In the genomic region with DNA sequence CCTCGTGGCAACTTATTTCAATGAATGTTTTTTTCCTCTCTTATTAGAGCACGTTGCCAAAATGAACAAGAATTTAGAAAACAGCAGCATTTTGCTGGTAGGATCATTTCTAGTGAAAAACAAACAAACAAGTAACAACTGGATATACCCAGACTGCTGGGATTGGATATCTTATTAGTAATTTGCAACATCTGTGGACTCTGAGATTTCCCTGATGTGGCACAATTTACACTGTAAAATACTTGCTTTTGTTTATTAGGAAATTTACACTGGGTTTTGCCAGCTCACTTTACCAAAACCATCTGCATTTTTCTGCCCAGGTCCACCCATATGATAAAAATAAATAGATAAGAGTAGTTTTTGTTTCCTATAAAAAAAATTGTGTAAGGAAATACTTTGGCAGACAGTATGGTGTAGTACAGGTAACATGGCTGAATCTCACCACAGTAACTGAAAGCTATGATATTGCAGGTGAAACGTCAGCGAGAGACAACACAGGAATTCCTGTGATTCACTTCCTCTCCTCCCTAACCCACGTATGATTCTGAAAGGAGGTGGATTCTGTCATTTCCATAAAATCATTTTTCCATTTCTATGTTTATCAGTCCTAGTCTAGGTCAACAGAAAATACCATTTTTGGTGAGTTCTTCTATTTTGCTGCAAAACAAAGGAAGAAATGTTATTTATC, we compare ENCODE assay signal across 1 cellular context.
TF ChIP-seq lines count a peak whose summit lies in the region.

No MANE protein-coding gene starts in this region.

TF ChIP-seq in A549, 52 proteins besides CTCF, POLR2A, EP300 and RAD21 (continued from another document):
- TF ChIP-seq, protein P1, sequence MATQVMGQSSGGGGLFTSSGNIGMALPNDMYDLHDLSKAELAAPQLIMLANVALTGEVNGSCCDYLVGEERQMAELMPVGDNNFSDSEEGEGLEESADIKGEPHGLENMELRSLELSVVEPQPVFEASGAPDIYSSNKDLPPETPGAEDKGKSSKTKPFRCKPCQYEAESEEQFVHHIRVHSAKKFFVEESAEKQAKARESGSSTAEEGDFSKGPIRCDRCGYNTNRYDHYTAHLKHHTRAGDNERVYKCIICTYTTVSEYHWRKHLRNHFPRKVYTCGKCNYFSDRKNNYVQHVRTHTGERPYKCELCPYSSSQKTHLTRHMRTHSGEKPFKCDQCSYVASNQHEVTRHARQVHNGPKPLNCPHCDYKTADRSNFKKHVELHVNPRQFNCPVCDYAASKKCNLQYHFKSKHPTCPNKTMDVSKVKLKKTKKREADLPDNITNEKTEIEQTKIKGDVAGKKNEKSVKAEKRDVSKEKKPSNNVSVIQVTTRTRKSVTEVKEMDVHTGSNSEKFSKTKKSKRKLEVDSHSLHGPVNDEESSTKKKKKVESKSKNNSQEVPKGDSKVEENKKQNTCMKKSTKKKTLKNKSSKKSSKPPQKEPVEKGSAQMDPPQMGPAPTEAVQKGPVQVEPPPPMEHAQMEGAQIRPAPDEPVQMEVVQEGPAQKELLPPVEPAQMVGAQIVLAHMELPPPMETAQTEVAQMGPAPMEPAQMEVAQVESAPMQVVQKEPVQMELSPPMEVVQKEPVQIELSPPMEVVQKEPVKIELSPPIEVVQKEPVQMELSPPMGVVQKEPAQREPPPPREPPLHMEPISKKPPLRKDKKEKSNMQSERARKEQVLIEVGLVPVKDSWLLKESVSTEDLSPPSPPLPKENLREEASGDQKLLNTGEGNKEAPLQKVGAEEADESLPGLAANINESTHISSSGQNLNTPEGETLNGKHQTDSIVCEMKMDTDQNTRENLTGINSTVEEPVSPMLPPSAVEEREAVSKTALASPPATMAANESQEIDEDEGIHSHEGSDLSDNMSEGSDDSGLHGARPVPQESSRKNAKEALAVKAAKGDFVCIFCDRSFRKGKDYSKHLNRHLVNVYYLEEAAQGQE (IDR thresholded peaks at IDR 0.05): no peak
